In genomic region chr20:47327711-47328110, GRCh38 we compare ENCODE assay signal across 13 cellular contexts. TPM values are rescaled to one million over a fixed set of nuclear protein-coding genes. Genes with fewer than 3 reads are reported as not detected.
DNase-seq lines count a peak whose midpoint lies in the region; ATAC-seq and TF ChIP-seq lines count a peak whose summit lies in the region.
"Had no signal": no experiment of that assay in that cellular context is flagged by ENCODE, and none has a peak within 500 bp of the region (broad histone marks: within the 10 kb centered on the region; RNA-seq: fewer than 3 reads in every experiment).

No MANE protein-coding gene starts in this region.

- H3K79me2 ChIP-seq in trophoblast cell (ENCODE audit: control insufficient read depth, insufficient read depth, low read length, poor library complexity), result peaks cover 10% of the 10 kb centered on the region

- H3K27ac ChIP-seq in right atrium auricular region (peak overlapping the region; percentile 58 to 63), dorsolateral prefrontal cortex (peak overlapping the region in 53 of 59 donors; percentile 9 to 100 (median 97)), trophoblast cell (ENCODE audit: low read depth, low read length) (no peak overlapping the region), upper lobe of right lung (no peak overlapping the region)
- H3K27ac ChIP-seq: neutrophil had no signal

- no peak overlapping the region for H2BK120ac ChIP-seq in trophoblast cell (ENCODE audit: insufficient read depth, low read length, poor library complexity)

- no peak overlapping the region for H3K9ac ChIP-seq in trophoblast cell (ENCODE audit: low read length)

- H2BK5ac ChIP-seq in trophoblast cell (ENCODE audit: low read depth, low read length, poor library complexity), result no peak overlapping the region

- H3K9me3 Mint-ChIP-seq in stimulated activated naive B cell treated with anti-CD40 and anti-IgM and Interleukin-4, amounts not matched to agents 10 μg/mL and 1 μg/mL and 100 μg/mL, for 72 hours, result no peaks in the 10 kb centered on the region

- peaks cover 31% of the 10 kb centered on the region for H3K79me1 ChIP-seq in trophoblast cell (ENCODE audit: low read length)

- peaks cover 34 to 63% of the 10 kb centered on the region in 2 donors for H3K36me3 Mint-ChIP-seq in stimulated activated naive B cell treated with anti-CD40 and anti-IgM and Interleukin-4, amounts not matched to agents 10 μg/mL and 1 μg/mL and 100 μg/mL, for 72 hours

- H3K14ac ChIP-seq in trophoblast cell (ENCODE audit: low read length), result no peak overlapping the region

- no peak overlapping the region for H2AFZ ChIP-seq in trophoblast cell (ENCODE audit: insufficient read depth, low read length, poor library complexity)

- peaks cover 26 to 43% of the 10 kb centered on the region in 2 donors for H3K4me1 Mint-ChIP-seq in stimulated activated naive B cell treated with anti-CD40 and anti-IgM and Interleukin-4, amounts not matched to agents 10 μg/mL and 1 μg/mL and 100 μg/mL, for 72 hours

- H3K27me3 Mint-ChIP-seq in stimulated activated naive B cell treated with anti-CD40 and anti-IgM and Interleukin-4, amounts not matched to agents 10 μg/mL and 1 μg/mL and 100 μg/mL, for 72 hours, result no peaks in the 10 kb centered on the region

- no CpG with 5 or more reads among the region's 7 CpGs for WGBS in trophoblast cell (ENCODE audit: extremely low coverage, insufficient coverage, insufficient read length)

- no peak overlapping the region for H2BK12ac ChIP-seq in trophoblast cell (ENCODE audit: low read length)

- H4K8ac ChIP-seq in trophoblast cell (ENCODE audit: low read depth, low read length), result no peak overlapping the region

- no peak overlapping the region for H3K18ac ChIP-seq in trophoblast cell (ENCODE audit: low read length)

- H3K36me3 ChIP-seq in right atrium auricular region (no peaks in the 10 kb centered on the region), trophoblast cell (ENCODE audit: control insufficient read depth in 1 of 2, insufficient read depth in 2 of 2, low read length in 2 of 2) (no peaks in the 10 kb centered on the region), upper lobe of right lung (peaks cover 3% of the 10 kb centered on the region)
- H3K36me3 ChIP-seq: neutrophil had no signal

- no peaks in the 10 kb centered on the region for H3K9me3 ChIP-seq in right atrium auricular region
- H3K9me3 ChIP-seq in trophoblast cell (ENCODE audit: insufficient read depth, low read depth, low read length), result no peaks in the 10 kb centered on the region
- H3K9me3 ChIP-seq in upper lobe of right lung, result no peaks in the 10 kb centered on the region
- H3K9me3 ChIP-seq: neutrophil had no signal

- no peak overlapping the region for H2AK5ac ChIP-seq in trophoblast cell (ENCODE audit: low read length)

- H3K23ac ChIP-seq in trophoblast cell (ENCODE audit: low read length), result no peak overlapping the region

- TF ChIP-seq CTCF in right atrium auricular region (IDR thresholded peaks at IDR 0.05) (no peak), dorsolateral prefrontal cortex (IDR thresholded peaks at IDR 0.05 in 54 of 56, conservative IDR thresholded peaks at IDR 0.05 in 2 of 56; ENCODE audit: low read depth in 1 of 56, partially characterized antibody in 56 of 56) (no peak), upper lobe of right lung (IDR thresholded peaks at IDR 0.05) (no peak)

- no peak overlapping the region for H3K4me2 ChIP-seq in trophoblast cell (ENCODE audit: low read length)

- no peak overlapping the region for H4K12ac ChIP-seq in trophoblast cell (ENCODE audit: low read depth, low read length)

- no peak overlapping the region for H3K4me3 Mint-ChIP-seq in stimulated activated naive B cell treated with anti-CD40 and anti-IgM and Interleukin-4, amounts not matched to agents 10 μg/mL and 1 μg/mL and 100 μg/mL, for 72 hours
- H3K4me3 Mint-ChIP-seq: activated CD8-positive, alpha-beta T cell treated with anti-CD3 and anti-CD28 coated beads, Interleukin-2, amount 10 ng/mL, durations not matched to agents 7 days and 5 days had no signal

- H3K4me3 ChIP-seq in right atrium auricular region (no peak overlapping the region), dorsolateral prefrontal cortex (no peak overlapping the region), trophoblast cell (ENCODE audit: low read depth, low read length) (no peak overlapping the region), upper lobe of right lung (no peak overlapping the region)
- H3K4me3 ChIP-seq: lung had no signal

- DNase-seq in right atrium auricular region (ENCODE audit: low spot score) (no peak), Right ventricle myocardium inferior (ENCODE audit: missing footprints) (no peak), dorsolateral prefrontal cortex (no peak), trophoblast cell (no peak), upper lobe of right lung (peak; percentile 39), posterior cingulate gyrus (no peak), NCI-H446 (lab: John Stamatoyannopoulos, UW) (no peak)
- no peak for DNase-seq in stimulated activated naive B cell treated with anti-CD40 and anti-IgM and Interleukin-4, amounts not matched to agents 10 μg/mL and 1 μg/mL and 100 μg/mL, for 72 hours
- DNase-seq: activated CD8-positive, alpha-beta T cell treated with anti-CD3 and anti-CD28 coated beads, Interleukin-2, amount 10 ng/mL, durations not matched to agents 7 days and 5 days; NCI-H146; NCI-H510A treated with DMSO at 0.1 percent for 48 hours had no signal

- intact Hi-C loops in Right ventricle myocardium inferior (cut with DNase I), result no loop called here
- intact Hi-C loops in dorsolateral prefrontal cortex (cut with DNase I), result no loop called here
- intact Hi-C loops in upper lobe of right lung (cut with DNase I), result no loop called here
- intact Hi-C loops in posterior cingulate gyrus (cut with DNase I), result no loop called here

- no peak overlapping the region for H3K27ac Mint-ChIP-seq in stimulated activated naive B cell treated with anti-CD40 and anti-IgM and Interleukin-4, amounts not matched to agents 10 μg/mL and 1 μg/mL and 100 μg/mL, for 72 hours
- H3K27ac Mint-ChIP-seq: activated CD8-positive, alpha-beta T cell treated with anti-CD3 and anti-CD28 coated beads, Interleukin-2, amount 10 ng/mL, durations not matched to agents 7 days and 5 days had no signal

- H3K4ac ChIP-seq in trophoblast cell (ENCODE audit: low read depth, low read length), result peak overlapping the region; percentile 12

- H3K27me3 ChIP-seq in right atrium auricular region (no peaks in the 10 kb centered on the region), dorsolateral prefrontal cortex (no peaks in the 10 kb centered on the region), trophoblast cell (ENCODE audit: insufficient read depth, low read length) (no peaks in the 10 kb centered on the region), upper lobe of right lung (no peaks in the 10 kb centered on the region)
- H3K27me3 ChIP-seq: neutrophil had no signal

- H4K91ac ChIP-seq in trophoblast cell (ENCODE audit: low read depth, low read length), result peak overlapping the region; percentile 56

- H3K4me1 ChIP-seq in right atrium auricular region (peaks cover 0 to 62% of the 10 kb centered on the region in 2 donors), trophoblast cell (ENCODE audit: control insufficient read depth in 1 of 2, insufficient read depth in 2 of 2, low read length in 2 of 2) (peaks cover 35 to 39% of the 10 kb centered on the region in 2 experiments), upper lobe of right lung (peaks cover 33% of the 10 kb centered on the region)

- ATAC-seq in Right ventricle myocardium inferior (no peak), upper lobe of right lung (no peak)
- ATAC-seq in stimulated activated naive B cell treated with anti-CD40 and anti-IgM and Interleukin-4, amounts not matched to agents 10 μg/mL and 1 μg/mL and 100 μg/mL, for 72 hours (replicated peaks), result no peak
- ATAC-seq: activated CD8-positive, alpha-beta T cell treated with anti-CD3 and anti-CD28 coated beads, Interleukin-2, amount 10 ng/mL, durations not matched to agents 7 days and 5 days had no signal

RNA-seq across cellular contexts. Expression of gene ZMYND8, which starts 28.8 kb away (rescaled TPM):
- total RNA-seq in right atrium auricular region (10 to 100 TPM; 22.0 to 35.3 TPM), Right ventricle myocardium inferior (36.1 TPM), dorsolateral prefrontal cortex (100 to 1,000 TPM in 82 of 120 experiments, 10 to 100 TPM in 38; 67.0 to 236 (median 109) TPM), upper lobe of right lung (45.7 TPM)
- polyA plus RNA-seq in trophoblast cell (2013), result 44.5 and 45.1 TPM in 2 replicates

Comparison
In these comparisons a context has a peak if more than half of its experiments do, and no peak if none do; other contexts are left out.
1. H3K27ac ChIP-seq: peak in right atrium auricular region (2 of 2) and dorsolateral prefrontal cortex (53 of 59); none in trophoblast cell (single experiment) and upper lobe of right lung (single experiment).